ENCODE assay signal across 18 cellular contexts in genomic region chr13:19681517-19681916, GRCh38. TPM values are rescaled to one million over a fixed set of nuclear protein-coding genes. Genes with fewer than 3 reads are reported as not detected.
DNase-seq lines count a peak whose midpoint lies in the region; ATAC-seq and TF ChIP-seq lines count a peak whose summit lies in the region.
"Had no signal": no experiment of that assay in that cellular context is flagged by ENCODE, and none has a peak within 500 bp of the region (broad histone marks: within the 10 kb centered on the region; RNA-seq: fewer than 3 reads in every experiment).

No MANE protein-coding gene starts in this region.

- DNase-seq in activated naive CD4-positive, alpha-beta T cell (lab: John Stamatoyannopoulos, UW) = no peak
- DNase-seq in activated CD8-positive, alpha-beta T cell treated with anti-CD3 and anti-CD28 coated beads for 36 hours = peak; percentile 13
- peak; percentile 60 for DNase-seq in iPS DF 19.7 (ENCODE audit: low read depth, low spot score)
- no peak for DNase-seq in NCI-H2227 (lab: John Stamatoyannopoulos, UW; ENCODE audit: unreplicated experiment)
- DNase-seq: activated effector memory CD4-positive, alpha-beta T cell treated with anti-CD3 and anti-CD28 coated beads, Interleukin-2, amount 50 U/mL, for 16 hours; Caco-2; effector CD4-positive, alpha-beta T cell; GDM1; KG1; left ventricle myocardium superior; NCI-H226; psoas muscle; Right ventricle myocardium superior; T-helper 9 cell had no signal

- no peak overlapping the region for H3K4me3 Mint-ChIP-seq in activated naive CD4-positive, alpha-beta T cell treated with anti-CD3 and anti-CD28 coated beads, Interleukin-2, amount 50 U/mL, for 24 hours
- no peak overlapping the region for H3K4me3 Mint-ChIP-seq in activated CD8-positive, alpha-beta T cell treated with anti-CD3 and anti-CD28 coated beads for 36 hours

- no peaks in the 10 kb centered on the region for H3K27me3 Mint-ChIP-seq in activated naive CD4-positive, alpha-beta T cell treated with anti-CD3 and anti-CD28 coated beads, Interleukin-2, amount 50 U/mL, for 24 hours
- H3K27me3 Mint-ChIP-seq in activated CD8-positive, alpha-beta T cell treated with anti-CD3 and anti-CD28 coated beads for 36 hours = no peaks in the 10 kb centered on the region

- CTCF ChIA-PET in activated CD8-positive, alpha-beta T cell treated with anti-CD3 and anti-CD28 coated beads for 36 hours (lab: Charles Lee) = no interaction called here

- POLR2A ChIA-PET in activated CD8-positive, alpha-beta T cell treated with anti-CD3 and anti-CD28 coated beads for 36 hours (lab: Charles Lee) = interaction anchor here (0.7 kb wide), 1 partner anchor 182 kb away, joined by 3 read pairs; the partner anchor contains the start of gene ZMYM5

- no peaks in the 10 kb centered on the region for H3K9me3 Mint-ChIP-seq in activated naive CD4-positive, alpha-beta T cell treated with anti-CD3 and anti-CD28 coated beads, Interleukin-2, amount 50 U/mL, for 24 hours
- no peaks in the 10 kb centered on the region for H3K9me3 Mint-ChIP-seq in activated CD8-positive, alpha-beta T cell treated with anti-CD3 and anti-CD28 coated beads for 36 hours

- peaks cover 42% of the 10 kb centered on the region for H3K4me1 Mint-ChIP-seq in activated naive CD4-positive, alpha-beta T cell treated with anti-CD3 and anti-CD28 coated beads, Interleukin-2, amount 50 U/mL, for 24 hours
- peaks cover 37% of the 10 kb centered on the region for H3K4me1 Mint-ChIP-seq in activated CD8-positive, alpha-beta T cell treated with anti-CD3 and anti-CD28 coated beads for 36 hours (ENCODE audit: low read depth)

- intact Hi-C loops in activated CD8-positive, alpha-beta T cell treated with anti-CD3 and anti-CD28 coated beads for 36 hours (cut with micrococcal nuclease) = loop anchor here (10.0 kb wide), 1 partner anchor 183 kb away; the partner anchor contains the start of gene ZMYM5

- peaks cover 3% of the 10 kb centered on the region for H3K36me3 Mint-ChIP-seq in activated naive CD4-positive, alpha-beta T cell treated with anti-CD3 and anti-CD28 coated beads, Interleukin-2, amount 50 U/mL, for 24 hours
- peaks cover 15% of the 10 kb centered on the region for H3K36me3 Mint-ChIP-seq in activated CD8-positive, alpha-beta T cell treated with anti-CD3 and anti-CD28 coated beads for 36 hours (ENCODE audit: low read depth)

- H3K27ac Mint-ChIP-seq in activated naive CD4-positive, alpha-beta T cell treated with anti-CD3 and anti-CD28 coated beads, Interleukin-2, amount 50 U/mL, for 24 hours = peak overlapping the region; percentile 84
- H3K27ac Mint-ChIP-seq in activated CD8-positive, alpha-beta T cell treated with anti-CD3 and anti-CD28 coated beads for 36 hours = peak overlapping the region; percentile 61

- ATAC-seq in activated CD8-positive, alpha-beta T cell treated with anti-CD3 and anti-CD28 coated beads for 36 hours = peak; percentile 76
- ATAC-seq in GM18858 (IDR thresholded peaks at IDR 0.05; ENCODE audit: unreplicated experiment) (no peak), HG02798 (IDR thresholded peaks at IDR 0.05; ENCODE audit: poor library complexity, unreplicated experiment) (no peak), HG03097 (IDR thresholded peaks at IDR 0.05; ENCODE audit: low FRiP score, unreplicated experiment) (no peak)
- ATAC-seq: left ventricle myocardium superior, psoas muscle had no signal

- TF ChIP-seq CTCF in activated CD8-positive, alpha-beta T cell treated with anti-CD3 and anti-CD28 coated beads for 36 hours (IDR thresholded peaks at IDR 0.05) = no peak

RNA-seq across cellular contexts. Expression of gene MPHOSPH8, which starts 48.1 kb away (rescaled TPM):
- total RNA-seq in activated CD8-positive, alpha-beta T cell treated with anti-CD3 and anti-CD28 coated beads for 36 hours = 10 to 100 TPM; 26.9 to 27.4 TPM

Comparison
In these comparisons a context has a peak if more than half of its experiments do, and no peak if none do; other contexts are left out.
1. DNase-seq: peak in activated CD8-positive, alpha-beta T cell treated with anti-CD3 and anti-CD28 coated beads for 36 hours (single experiment) and iPS DF 19.7 (single experiment); none in activated naive CD4-positive, alpha-beta T cell (0 of 4) and NCI-H2227 (single experiment).